In the genomic region with DNA sequence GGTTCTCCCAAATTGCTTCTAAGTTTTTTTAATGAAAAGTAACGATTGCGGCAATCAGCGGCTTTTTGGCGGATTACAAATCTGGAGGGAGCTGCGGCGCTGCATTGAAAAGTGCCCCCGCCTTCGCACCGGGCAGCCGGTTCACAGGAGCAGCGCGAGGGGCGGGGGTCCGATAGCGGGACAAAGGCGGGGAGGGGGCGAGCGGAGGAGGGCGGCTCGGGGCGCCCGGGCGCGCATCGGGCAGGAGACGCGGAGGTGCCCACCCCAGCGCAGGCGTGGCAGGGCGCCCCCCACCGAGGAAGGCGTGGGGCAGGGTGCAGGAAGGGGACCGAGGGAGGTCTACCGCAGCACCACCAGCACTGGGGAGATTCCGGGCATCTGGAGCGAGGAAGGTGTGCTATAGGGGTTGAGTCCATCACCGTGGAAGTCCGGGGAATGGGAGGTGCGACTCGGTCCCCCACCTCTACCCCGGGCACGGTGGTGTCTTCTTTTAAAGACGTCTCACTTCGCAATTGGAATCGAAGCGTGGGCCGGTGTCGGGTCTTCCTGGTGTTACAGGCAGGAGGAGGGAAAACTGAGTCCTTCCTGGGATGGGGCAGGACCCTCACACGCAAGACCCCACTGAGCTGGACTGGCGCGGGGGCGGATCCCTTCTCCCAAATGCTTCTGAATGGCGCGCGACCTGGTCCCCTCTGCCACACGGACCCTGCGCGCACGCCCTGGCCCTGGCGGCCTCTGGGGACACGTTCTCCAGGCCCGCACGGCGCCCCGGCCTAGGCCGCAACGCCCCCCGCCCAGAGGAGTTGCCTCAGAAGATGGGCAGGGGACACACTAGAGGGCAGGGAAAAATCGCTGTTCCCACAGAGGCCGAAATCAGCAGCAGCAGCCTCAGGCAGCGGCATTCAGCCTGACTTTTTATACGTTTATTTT, we compare ENCODE assay signal across 9 cellular contexts. TPM values are rescaled to one million over a fixed set of nuclear protein-coding genes. Genes with fewer than 3 reads are reported as not detected.
A peak's percentile ranks its signal among the peaks of the same experiment; 100 is the strongest.
DNase-seq lines count a peak whose midpoint lies in the region; ATAC-seq and TF ChIP-seq lines count a peak whose summit lies in the region.
"Had no signal": no experiment of that assay in that cellular context is flagged by ENCODE, and none has a peak within 500 bp of the region (broad histone marks: within the 10 kb centered on the region; RNA-seq: fewer than 3 reads in every experiment).

No MANE protein-coding gene starts in this region.

- H3K9ac ChIP-seq in GM23248, result no peak overlapping the region

- H3K4me3 Mint-ChIP-seq in activated T-cell treated with anti-CD3 and anti-CD28 coated beads, Interleukin-2, amount 50 U/mL, for 4 hours, result peak overlapping the region; percentile 85

- no peaks in the 10 kb centered on the region for H3K79me2 ChIP-seq in GM23248 (ENCODE audit: insufficient read depth)
- no peaks in the 10 kb centered on the region for H3K79me2 ChIP-seq in hepatocyte

- no peak for ATAC-seq in activated T-cell treated with anti-CD3 and anti-CD28 coated beads, Interleukin-2, amount 50 U/mL, for 4 hours
- no peak for ATAC-seq in GM19455 (IDR thresholded peaks at IDR 0.05; ENCODE audit: unreplicated experiment)
- no peak for ATAC-seq in HG03095 (IDR thresholded peaks at IDR 0.05; ENCODE audit: unreplicated experiment)

- H3K9me3 ChIP-seq in GM23248 (ENCODE audit: low read depth) (no peaks in the 10 kb centered on the region), hepatocyte (ENCODE audit: low read depth) (no peaks in the 10 kb centered on the region)
- H3K9me3 ChIP-seq: SJCRH30 had no signal

- H4K20me1 ChIP-seq in GM23248 (ENCODE audit: insufficient read depth) (no peaks in the 10 kb centered on the region), hepatocyte (ENCODE audit: insufficient read depth, poor library complexity, severe bottlenecking) (no peaks in the 10 kb centered on the region)

- H3F3A ChIP-seq in GM23248 (ENCODE audit: insufficient read depth), result no peaks in the 10 kb centered on the region

- TF ChIP-seq CTCF in hepatocyte (IDR thresholded peaks at IDR 0.05; ENCODE audit: poor library complexity), result no peak

- H2AFZ ChIP-seq in GM23248, result peak overlapping the region; percentile 71
- peak overlapping the region; percentile 3 for H2AFZ ChIP-seq in hepatocyte

- H3K27me3 Mint-ChIP-seq in activated T-cell treated with anti-CD3 and anti-CD28 coated beads, Interleukin-2, amount 50 U/mL, for 4 hours (ENCODE audit: low read depth), result peaks cover 89% of the 10 kb centered on the region

- H3K4me2 ChIP-seq in GM23248 (ENCODE audit: unreplicated experiment), result peak overlapping the region; percentile 97
- H3K4me2 ChIP-seq in hepatocyte, result peak overlapping the region; percentile 100

- H3K4me1 ChIP-seq in GM23248 (ENCODE audit: insufficient read depth) (no peaks in the 10 kb centered on the region), hepatocyte (ENCODE audit: insufficient read depth) (peaks cover 28% of the 10 kb centered on the region)
- H3K4me1 ChIP-seq: SJCRH30 had no signal

- H3K4me1 Mint-ChIP-seq in activated T-cell treated with anti-CD3 and anti-CD28 coated beads, Interleukin-2, amount 50 U/mL, for 4 hours (ENCODE audit: low read depth), result peaks cover 42% of the 10 kb centered on the region

- 23 to 35% methylated on average over 47 to 72 of the region's 72 CpGs for WGBS in GM23248 (ENCODE audit: low coverage in 1 of 2, low lambda C conversion rate in 2 of 2, missing lambda C conversion rate in 2 of 2), 2 experiments
- WGBS in hepatocyte (ENCODE audit: low lambda C conversion rate, missing lambda C conversion rate), result 8% methylated on average over 65 of the region's 72 CpGs

- H3K36me3 Mint-ChIP-seq in activated T-cell treated with anti-CD3 and anti-CD28 coated beads, Interleukin-2, amount 50 U/mL, for 4 hours (ENCODE audit: insufficient read depth), result no peaks in the 10 kb centered on the region

- H3K36me3 ChIP-seq in GM23248 (ENCODE audit: low read depth) (no peaks in the 10 kb centered on the region), hepatocyte (replicated peaks; ENCODE audit: insufficient read depth, low read depth) (no peaks in the 10 kb centered on the region)
- H3K36me3 ChIP-seq: SJCRH30 had no signal

- in situ Hi-C loops in GM23248 (cut with MboI), result loop anchor here (10.0 to 25.0 kb wide), 3 partner anchors 375 to 943 kb away; no protein-coding TSS in a partner anchor

- no peaks in the 10 kb centered on the region for H3K9me2 ChIP-seq in GM23248 (ENCODE audit: insufficient read depth)
- no peaks in the 10 kb centered on the region for H3K9me2 ChIP-seq in hepatocyte (replicated peaks; ENCODE audit: insufficient read depth)

- H3K27me3 ChIP-seq in GM23248 (replicated peaks; ENCODE audit: insufficient read depth) (peaks cover 92% of the 10 kb centered on the region), hepatocyte (peaks cover 97% of the 10 kb centered on the region)

- H3K9me3 Mint-ChIP-seq in activated T-cell treated with anti-CD3 and anti-CD28 coated beads, Interleukin-2, amount 50 U/mL, for 4 hours, result no peaks in the 10 kb centered on the region

- peak overlapping the region; percentile 69 for H3K4me3 ChIP-seq in GM23248
- peak overlapping the region; percentile 60 for H3K4me3 ChIP-seq in hepatocyte
- H3K4me3 ChIP-seq in skeletal muscle cell (ENCODE audit: low read depth, low read length), result peak overlapping the region; percentile 19
- H3K4me3 ChIP-seq: SJCRH30 had no signal

- DNase-seq in GM23248 (no peak), hepatocyte (ENCODE audit: low spot score) (no peak), skeletal muscle cell (ENCODE audit: low read depth) (no peak), GM19238 (ENCODE audit: insufficient read length, low spot score) (no peak), NCI-H146 treated with DMSO at 0.1 percent for 48 hours (lab: John Stamatoyannopoulos, UW; ENCODE audit: unreplicated experiment) (no peak)
- no peak for DNase-seq in activated T-cell treated with anti-CD3 and anti-CD28 coated beads, Interleukin-2, amount 50 U/mL, for 4 hours
- DNase-seq: SJCRH30 had no signal

- no peak overlapping the region for H3K27ac ChIP-seq in GM23248
- no peak overlapping the region for H3K27ac ChIP-seq in hepatocyte
- H3K27ac ChIP-seq: SJCRH30 had no signal

RNA-seq across cellular contexts. Expression of gene OSTM1, which starts 44.9 kb away (rescaled TPM):
- 25.9 and 27.0 TPM in 2 replicates for total RNA-seq in GM23248 (2014; rRNA removed; shearing (Covaris generic))
- 29.3 and 31.3 TPM in 2 replicates for polyA plus RNA-seq in GM23248 (2016; fragmentation: Nextera tagmentation; extraction: Ambion mirVana)
- 10 to 100 TPM; 30.0 to 40.7 (median 31.4) TPM for total RNA-seq in activated T-cell treated with anti-CD3 and anti-CD28 coated beads, Interleukin-2, amount 50 U/mL, for 4 hours
- 25.3 and 26.1 TPM in 2 replicates for total RNA-seq in hepatocyte
- polyA plus RNA-seq in hepatocyte, result 19.1 and 24.1 TPM in 2 replicates

RNA-seq across cellular contexts. Expression of gene NR2E1, which starts 46.3 kb away (rescaled TPM):
- not detected in 2 replicates for total RNA-seq in GM23248 (2014; rRNA removed; shearing (Covaris generic))
- polyA plus RNA-seq in GM23248 (2016; fragmentation: Nextera tagmentation; extraction: Ambion mirVana) (not detected in 2 replicates), hepatocyte (not detected in 2 replicates)
- total RNA-seq in activated T-cell treated with anti-CD3 and anti-CD28 coated beads, Interleukin-2, amount 50 U/mL, for 4 hours, result not detected
- total RNA-seq in hepatocyte, result not detected in 2 replicates

Comparison
In these comparisons a context has a peak if more than half of its experiments do, and no peak if none do; other contexts are left out.
1. H3K4me3 ChIP-seq: peak in every context shown above with its lines; median percentile 69 in GM23248; 60 in hepatocyte; 19 in skeletal muscle cell.